Comparison of ENCODE assay signal across 17 cellular contexts in the genomic region with DNA sequence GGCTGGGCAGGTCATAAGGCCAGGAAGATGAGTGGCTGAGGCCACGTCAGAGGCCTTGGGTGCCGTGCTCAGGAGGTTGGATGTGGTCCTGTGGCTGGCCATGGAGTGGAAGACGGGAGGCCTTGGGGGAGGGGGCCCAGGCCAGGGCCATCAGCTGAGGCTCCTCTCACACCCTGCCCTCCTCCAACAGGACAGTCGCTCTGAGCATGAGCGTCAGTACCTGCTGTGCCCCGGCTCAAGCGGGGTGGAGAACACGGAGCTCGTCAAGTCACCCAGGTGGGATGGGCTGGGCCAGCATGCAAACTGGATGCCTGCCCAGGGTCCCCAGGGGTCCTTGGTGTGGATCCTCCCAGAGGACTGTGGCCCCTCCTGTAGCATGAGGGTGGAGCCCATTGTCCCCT.
"Had no signal": no experiment of that assay in that cellular context is flagged by ENCODE, and none has a peak within 500 bp of the region (broad histone marks: within the 10 kb centered on the region; RNA-seq: fewer than 3 reads in every experiment).

No MANE protein-coding gene starts in this region.

- H3K4me3 ChIP-seq: gastroesophageal sphincter, heart right ventricle, mucosa of descending colon, prostate gland, SJCRH30, stomach, thoracic aorta had no signal

- H3K4me3 Mint-ChIP-seq: activated B cell treated with CpG ODN at 0.5 μM for 24 hours had no signal

- H3K9me3 Mint-ChIP-seq: activated B cell treated with CpG ODN at 0.5 μM for 24 hours had no signal

- DNase-seq: activated B cell treated with CpG ODN at 0.5 μM for 24 hours; activated naive CD4-positive, alpha-beta T cell treated with Interleukin-2 at 50 U/mL for 16 hours; heart right ventricle; mammary epithelial cell; mucosa of descending colon; occipital lobe; right cardiac atrium; SJCRH30; stomach had no signal

- H3K9me3 ChIP-seq: gastroesophageal sphincter, heart right ventricle, mucosa of descending colon, prostate gland, SJCRH30, stomach, thoracic aorta had no signal

- ATAC-seq: gastroesophageal sphincter; mucosa of descending colon; naive thymus-derived CD4-positive, alpha-beta T cell; right cardiac atrium had no signal

- H3K4me1 ChIP-seq: SJCRH30 had no signal

- H3K27ac ChIP-seq: gastroesophageal sphincter, heart right ventricle, prostate gland, SJCRH30, stomach, thoracic aorta had no signal

- H3K36me3 ChIP-seq: prostate gland had no signal

- H3K27me3 Mint-ChIP-seq: activated B cell treated with CpG ODN at 0.5 μM for 24 hours; naive thymus-derived CD4-positive, alpha-beta T cell had no signal

- H3K27me3 ChIP-seq: gastroesophageal sphincter, heart right ventricle, SJCRH30, stomach had no signal

- H3K4me1 Mint-ChIP-seq: activated B cell treated with CpG ODN at 0.5 μM for 24 hours had no signal

- FAIRE-seq: astrocyte, bronchial epithelial cell, islet of Langerhans, TTC549 had no signal

- H3K27ac Mint-ChIP-seq: activated B cell treated with CpG ODN at 0.5 μM for 24 hours had no signal
